ENCODE assay signal across 20 cellular contexts in the genomic region with DNA sequence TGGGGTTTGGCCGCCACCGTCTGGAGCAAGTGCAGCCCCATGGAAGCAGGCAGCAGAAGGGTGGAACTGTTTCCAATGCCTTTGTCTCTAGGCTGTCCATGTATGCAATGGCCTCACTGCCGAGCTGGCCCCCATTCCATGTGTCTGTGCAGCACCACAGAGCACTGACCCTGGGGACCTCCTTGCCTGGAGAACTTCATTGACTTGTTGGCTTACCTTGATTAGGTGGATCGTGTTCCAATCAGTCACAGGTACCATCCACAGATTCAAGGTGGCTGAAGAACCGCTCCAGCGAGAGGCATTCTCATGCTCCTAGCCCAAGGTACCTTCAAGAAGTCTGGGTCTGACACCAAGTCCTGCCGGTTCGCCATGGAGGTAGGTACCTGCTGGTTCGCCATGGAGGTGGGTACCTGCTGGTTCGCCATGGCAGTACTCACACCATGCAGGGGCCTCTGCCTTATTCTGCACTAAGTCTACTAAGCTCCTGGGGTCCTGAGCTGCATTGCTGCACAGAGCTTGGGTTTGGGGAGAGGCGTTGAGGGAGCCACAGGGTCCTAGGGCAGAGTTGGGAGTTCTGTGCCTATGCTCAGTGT.
A peak's percentile ranks its signal among the peaks of the same experiment; 100 is the strongest.
DNase-seq lines count a peak whose midpoint lies in the region; ATAC-seq and TF ChIP-seq lines count a peak whose summit lies in the region.
"Had no signal": no experiment of that assay in that cellular context is flagged by ENCODE, and none has a peak within 500 bp of the region (broad histone marks: within the 10 kb centered on the region; RNA-seq: fewer than 3 reads in every experiment).

No MANE protein-coding gene starts in this region.

- no peaks in the 10 kb centered on the region for H3K27me3 ChIP-seq in lung (ENCODE audit: control insufficient read depth, insufficient read depth)
- H3K27me3 ChIP-seq: BLaER1 had no signal

- H3K27ac ChIP-seq in lung (ENCODE audit: low read depth in 1 of 2, low read length in 1 of 2): no peak overlapping the region
- H3K27ac ChIP-seq: 22Rv1, BLaER1, C4-2B, GM23248 had no signal

- peaks cover 0 to 12% of the 10 kb centered on the region in 2 donors for H3K9me3 ChIP-seq in lung (ENCODE audit: control insufficient read depth in 2 of 2, insufficient read depth in 1 of 2, low read length in 1 of 2)

- H3K36me3 Mint-ChIP-seq in chondrocyte (ENCODE audit: low read depth): no peaks in the 10 kb centered on the region
- H3K36me3 Mint-ChIP-seq: CD8-positive, alpha-beta memory T cell had no signal

- no peaks in the 10 kb centered on the region for H3K27me3 Mint-ChIP-seq in chondrocyte (ENCODE audit: low read depth)
- H3K27me3 Mint-ChIP-seq: B cell; CD4-positive, alpha-beta T cell; CD8-positive, alpha-beta memory T cell had no signal

- peak; percentile 59 for DNase-seq in NCI-H2171 treated with DMSO at 0.1 percent for 48 hours (lab: John Stamatoyannopoulos, UW)
- no peak for DNase-seq in NCI-H2171 (lab: John Stamatoyannopoulos, UW)
- peak; percentile 83 for DNase-seq in chondrocyte (ENCODE audit: low spot score)
- DNase-seq in lung (ENCODE audit: low spot score): peak; percentile 25
- no peak for DNase-seq in NCI-H510A (lab: John Stamatoyannopoulos, UW)
- DNase-seq: CD4-positive, alpha-beta T cell; CD8-positive, alpha-beta memory T cell; DMS 273 treated with DMSO at 0.1 percent for 48 hours; DMS79; EL; GDM1; GM23248; H7; HCEC 1CT had no signal

- no peak overlapping the region for H3K27ac Mint-ChIP-seq in chondrocyte (ENCODE audit: unreplicated experiment)
- H3K27ac Mint-ChIP-seq: B cell; CD4-positive, alpha-beta T cell; CD8-positive, alpha-beta memory T cell had no signal

- H3K4me3 ChIP-seq in lung: no peak overlapping the region
- H3K4me3 ChIP-seq: BLaER1, GM12878, GM23248 had no signal

- WGBS in lung, 2 donors: 91 to 92% methylated on average over 11 of the region's 11 CpGs

- no peaks in the 10 kb centered on the region for H3K4me1 ChIP-seq in lung (ENCODE audit: control insufficient read depth in 2 of 2, insufficient read depth in 2 of 2, low read length in 2 of 2)
- H3K4me1 ChIP-seq: BLaER1 had no signal

- no peaks in the 10 kb centered on the region for H3K36me3 ChIP-seq in lung (ENCODE audit: control insufficient read depth in 2 of 2, insufficient read depth in 2 of 2, low read length in 2 of 2)
- H3K36me3 ChIP-seq: BLaER1 had no signal

- no peaks in the 10 kb centered on the region for H3K4me1 Mint-ChIP-seq in chondrocyte (ENCODE audit: low read depth)
- H3K4me1 Mint-ChIP-seq: B cell; CD8-positive, alpha-beta memory T cell had no signal

- peaks cover 38% of the 10 kb centered on the region for H3K9me3 Mint-ChIP-seq in chondrocyte (ENCODE audit: low read depth)

- TF ChIP-seq CTCF in chondrocyte (IDR thresholded peaks at IDR 0.05) (no peak), lung (IDR thresholded peaks at IDR 0.05; ENCODE audit: control extremely low read depth, extremely low read depth) (no peak)

- H3K4me3 Mint-ChIP-seq in chondrocyte (ENCODE audit: unreplicated experiment): no peak overlapping the region
- H3K4me3 Mint-ChIP-seq: B cell; CD4-positive, alpha-beta T cell; CD8-positive, alpha-beta memory T cell had no signal

- ATAC-seq in lung (ENCODE audit: insufficient read depth, low FRiP score) (no peak), HG02840 (IDR thresholded peaks at IDR 0.05; ENCODE audit: low FRiP score, unreplicated experiment) (no peak)
- ATAC-seq: GM12878 had no signal

Comparison
In these comparisons a context has a peak if more than half of its experiments do, and no peak if none do; other contexts are left out.
1. DNase-seq: peak in NCI-H2171 treated with DMSO at 0.1 percent for 48 hours (single experiment), chondrocyte (single experiment) and lung (single experiment); none in NCI-H2171 (single experiment) and NCI-H510A (single experiment).